ENCODE assay signal across 8 cellular contexts in genomic region chr22:36435516-36436415, GRCh38. TPM values are rescaled to one million over a fixed set of nuclear protein-coding genes. Genes with fewer than 3 reads are reported as not detected.
DNase-seq lines count a peak whose midpoint lies in the region; ATAC-seq and TF ChIP-seq lines count a peak whose summit lies in the region.

No MANE protein-coding gene starts in this region.

- no peak for ATAC-seq in HG02798 (IDR thresholded peaks at IDR 0.05; ENCODE audit: poor library complexity, unreplicated experiment)

- intact Hi-C loops in activated CD4-positive, alpha-beta T cell treated with anti-CD3 and anti-CD28 coated beads, Interleukin-2, amount 10 ng/mL, durations not matched to agents 24 days and 14 days (cut with micrococcal nuclease), result loop anchor here (2.0 to 5.0 kb wide), 2 partner anchors 15 to 48 kb away; partner anchors contain the start of gene MYH9

- peak; percentile 61 for DNase-seq in DMS79 treated with DMSO at 0.1 percent for 48 hours (lab: John Stamatoyannopoulos, UW)
- DNase-seq in activated CD4-positive, alpha-beta T cell treated with anti-CD3 and anti-CD28 coated beads, Interleukin-2, amount 10 ng/mL, durations not matched to agents 24 days and 14 days, result peak; percentile 88
- DNase-seq in endothelial cell (ENCODE audit: low spot score), result no peak
- peak; percentile 37 for DNase-seq in stimulated activated CD8-positive, alpha-beta memory T cell treated with anti-CD3 and anti-CD28 coated beads, Interleukin-12 subunit alpha, Interleukin-12 subunit beta, amount 100 ng/mL, for 1 hour (ENCODE audit: low read depth)
- no peak for DNase-seq in NCI-H1930 (lab: John Stamatoyannopoulos, UW)
- DNase-seq in RWPE1 (ENCODE audit: low spot score), result no peak

- H3K27ac Mint-ChIP-seq in activated CD4-positive, alpha-beta T cell treated with anti-CD3 and anti-CD28 coated beads, Interleukin-2, amount 10 ng/mL, durations not matched to agents 24 days and 14 days, result peak overlapping the region; percentile 92
- H3K27ac Mint-ChIP-seq in endothelial cell (ENCODE audit: unreplicated experiment), result peak overlapping the region; percentile 26

- H3K27me3 Mint-ChIP-seq in activated CD4-positive, alpha-beta T cell treated with anti-CD3 and anti-CD28 coated beads, Interleukin-2, amount 10 ng/mL, durations not matched to agents 24 days and 14 days, result no peaks in the 10 kb centered on the region
- H3K27me3 Mint-ChIP-seq in endothelial cell (ENCODE audit: unreplicated experiment), result peaks cover 2% of the 10 kb centered on the region

- H3K4me3 Mint-ChIP-seq in activated CD4-positive, alpha-beta T cell treated with anti-CD3 and anti-CD28 coated beads, Interleukin-2, amount 10 ng/mL, durations not matched to agents 24 days and 14 days, result peak overlapping the region; percentile 70
- H3K4me3 Mint-ChIP-seq in endothelial cell (ENCODE audit: unreplicated experiment), result no peak overlapping the region

- CTCF ChIA-PET in RWPE1 (lab: Yijun Ruan, JAX), result no interaction called here

- H3K36me3 ChIP-seq in KOPT-K1 (ENCODE audit: insufficient read depth, low read length), result no peaks in the 10 kb centered on the region

- no peak for TF ChIP-seq CTCF in endothelial cell (IDR thresholded peaks at IDR 0.05; ENCODE audit: unreplicated experiment)
- no peak for TF ChIP-seq CTCF in RWPE1 (conservative IDR thresholded peaks at IDR 0.05; ENCODE audit: low read depth)

- H3K9me3 ChIP-seq in KOPT-K1 (ENCODE audit: insufficient read depth, low read length, poor library complexity, severe bottlenecking), result no peaks in the 10 kb centered on the region

- no peaks in the 10 kb centered on the region for H3K9me3 Mint-ChIP-seq in activated CD4-positive, alpha-beta T cell treated with anti-CD3 and anti-CD28 coated beads, Interleukin-2, amount 10 ng/mL, durations not matched to agents 24 days and 14 days
- no peaks in the 10 kb centered on the region for H3K9me3 Mint-ChIP-seq in endothelial cell (ENCODE audit: unreplicated experiment)

- H3K27ac ChIP-seq in KOPT-K1 (ENCODE audit: low read depth, low read length, poor library complexity, severe bottlenecking) (peak overlapping the region; percentile 9), RWPE1 (no peak overlapping the region)

- POLR2A ChIA-PET in RWPE1 (lab: Yijun Ruan, JAX; ENCODE audit: low non-redundant PET), result no interaction called here

- no peaks in the 10 kb centered on the region for H3K36me3 Mint-ChIP-seq in activated CD4-positive, alpha-beta T cell treated with anti-CD3 and anti-CD28 coated beads, Interleukin-2, amount 10 ng/mL, durations not matched to agents 24 days and 14 days (ENCODE audit: low read depth)
- no peaks in the 10 kb centered on the region for H3K36me3 Mint-ChIP-seq in endothelial cell (ENCODE audit: low read depth, unreplicated experiment)

- peaks cover 34% of the 10 kb centered on the region for H3K4me1 Mint-ChIP-seq in activated CD4-positive, alpha-beta T cell treated with anti-CD3 and anti-CD28 coated beads, Interleukin-2, amount 10 ng/mL, durations not matched to agents 24 days and 14 days
- peaks cover 19% of the 10 kb centered on the region for H3K4me1 Mint-ChIP-seq in endothelial cell (ENCODE audit: unreplicated experiment)

RNA-seq across cellular contexts. Expression of gene TXN2, which starts 45.7 kb away (rescaled TPM):
- total RNA-seq in activated CD4-positive, alpha-beta T cell treated with anti-CD3 and anti-CD28 coated beads, Interleukin-2, amount 10 ng/mL, durations not matched to agents 24 days and 14 days, result 96.5 and 98.7 TPM in 2 replicates
- total RNA-seq in endothelial cell (ENCODE audit: unreplicated experiment), result 67.3 TPM

RNA-seq across cellular contexts. Expression of gene MYH9, which starts 48.0 kb away (rescaled TPM):
- total RNA-seq in activated CD4-positive, alpha-beta T cell treated with anti-CD3 and anti-CD28 coated beads, Interleukin-2, amount 10 ng/mL, durations not matched to agents 24 days and 14 days, result 625 and 633 TPM in 2 replicates
- total RNA-seq in endothelial cell (ENCODE audit: unreplicated experiment), result 931 TPM

Comparison
In these comparisons a context has a peak if more than half of its experiments do, and no peak if none do; other contexts are left out.
1. DNase-seq: peak in DMS79 treated with DMSO at 0.1 percent for 48 hours (single experiment), activated CD4-positive, alpha-beta T cell treated with anti-CD3 and anti-CD28 coated beads, Interleukin-2, amount 10 ng/mL, durations not matched to agents 24 days and 14 days (single experiment) and stimulated activated CD8-positive, alpha-beta memory T cell treated with anti-CD3 and anti-CD28 coated beads, Interleukin-12 subunit alpha, Interleukin-12 subunit beta, amount 100 ng/mL, for 1 hour (single experiment); none in endothelial cell (single experiment), NCI-H1930 (0 of 2) and RWPE1 (single experiment).